17 cellular contexts compared by ENCODE assay signal in genomic region chr19:47949852-47950521, GRCh38. TPM values are rescaled to one million over a fixed set of nuclear protein-coding genes. Genes with fewer than 3 reads are reported as not detected.
A peak's percentile ranks its signal among the peaks of the same experiment; 100 is the strongest.
DNase-seq lines count a peak whose midpoint lies in the region; ATAC-seq, FAIRE-seq and TF ChIP-seq lines count a peak whose summit lies in the region.
"Not testable (repeated sequence)": the region's sequence is repeated elsewhere in the genome, so short reads cannot be mapped to it uniquely, and the experiment has no call there.
"Had no signal": no experiment of that assay in that cellular context is flagged by ENCODE, and none has a peak within 500 bp of the region (broad histone marks: within the 10 kb centered on the region; RNA-seq: fewer than 3 reads in every experiment).

No MANE protein-coding gene starts in this region.

- not testable (repeated sequence) for FAIRE-seq in A549 (lab: Jason Lieb, UNC)

- H3F3A ChIP-seq in PC-9 (ENCODE audit: insufficient read depth, low read depth): not testable (repeated sequence)

- not testable (repeated sequence) for H3K9me3 Mint-ChIP-seq in activated CD8-positive, alpha-beta memory T cell treated with anti-CD3 and anti-CD28 coated beads, Interleukin-2, amount 10 ng/mL, durations not matched to agents 7 days and 5 days (ENCODE audit: low read depth); glutamatergic neuron (ENCODE audit: unreplicated experiment); natural killer cell treated with Interleukin-12 subunit alpha and Interleukin-12 subunit beta and Interleukin-15 and Interleukin-18, amount 100 ng/mL, for 72 hours

- 47% methylated on average over 24 of the region's 24 CpGs for WGBS in A549 (ENCODE audit: missing lambda C conversion rate)
- WGBS in body of pancreas, 2 donors: 67 to 78% methylated on average over 21 to 23 of the region's 24 CpGs

- not testable (repeated sequence) for H3K27ac ChIP-seq in A549, PC-9, body of pancreas

- not testable (repeated sequence) for H3K36me3 Mint-ChIP-seq in activated CD8-positive, alpha-beta memory T cell treated with anti-CD3 and anti-CD28 coated beads, Interleukin-2, amount 10 ng/mL, durations not matched to agents 7 days and 5 days; glutamatergic neuron (ENCODE audit: unreplicated experiment); natural killer cell treated with Interleukin-12 subunit alpha and Interleukin-12 subunit beta and Interleukin-15 and Interleukin-18, amount 100 ng/mL, for 72 hours

- peak; percentile 37 for TF ChIP-seq CTCF in A549 (IDR thresholded peaks at IDR 0.05)
- TF ChIP-seq CTCF in GM12873 (IDR thresholded peaks at IDR 0.05; ENCODE audit: insufficient read depth, low read depth, low read length, missing control alignments): peak; percentile 45
- TF ChIP-seq CTCF in PC-9 (conservative IDR thresholded peaks at IDR 0.05): peak; percentile 78
- TF ChIP-seq CTCF in body of pancreas (IDR thresholded peaks at IDR 0.05): not testable (repeated sequence)
- TF ChIP-seq CTCF in glutamatergic neuron (IDR thresholded peaks at IDR 0.05; ENCODE audit: partially characterized antibody, unreplicated experiment): peak; percentile 66

- H3K27ac Mint-ChIP-seq in activated CD8-positive, alpha-beta memory T cell treated with anti-CD3 and anti-CD28 coated beads, Interleukin-2, amount 10 ng/mL, durations not matched to agents 7 days and 5 days; glutamatergic neuron (ENCODE audit: unreplicated experiment); natural killer cell treated with Interleukin-12 subunit alpha and Interleukin-12 subunit beta and Interleukin-15 and Interleukin-18, amount 100 ng/mL, for 72 hours: not testable (repeated sequence)

- BruUV-seq in PC-9 (replicated peaks; lab: Mats Ljungman, UMichigan): not testable (repeated sequence)

- CTCF ChIA-PET in A549 (lab: Yijun Ruan, JAX); PC-9 (lab: Charles Lee); activated CD8-positive, alpha-beta memory T cell treated with anti-CD3 and anti-CD28 coated beads, Interleukin-2, amount 10 ng/mL, durations not matched to agents 7 days and 5 days (lab: Charles Lee): not testable (repeated sequence)

- TF ChIP-seq EP300 in A549 (IDR thresholded peaks at IDR 0.05): not testable (repeated sequence)

- H3K79me2 ChIP-seq in PC-9 (ENCODE audit: low read depth): not testable (repeated sequence)

- not testable (repeated sequence) for H3K4me1 Mint-ChIP-seq in activated CD8-positive, alpha-beta memory T cell treated with anti-CD3 and anti-CD28 coated beads, Interleukin-2, amount 10 ng/mL, durations not matched to agents 7 days and 5 days; glutamatergic neuron (ENCODE audit: low read depth, unreplicated experiment); natural killer cell treated with Interleukin-12 subunit alpha and Interleukin-12 subunit beta and Interleukin-15 and Interleukin-18, amount 100 ng/mL, for 72 hours (ENCODE audit: low read depth in 2 of 2)

- not testable (repeated sequence) for H3K4me2 ChIP-seq in A549, PC-9

- H3K9me3 ChIP-seq in A549; PC-9 (ENCODE audit: insufficient read depth, low read depth); body of pancreas: not testable (repeated sequence)

- TF ChIP-seq POLR2A in A549 (IDR thresholded peaks at IDR 0.05; ENCODE audit: low read length); body of pancreas (IDR thresholded peaks at IDR 0.05): not testable (repeated sequence)

- not testable (repeated sequence) for H2AFZ ChIP-seq in PC-9

- ATAC-seq in A549; activated CD8-positive, alpha-beta memory T cell treated with anti-CD3 and anti-CD28 coated beads, Interleukin-2, amount 10 ng/mL, durations not matched to agents 7 days and 5 days; body of pancreas; natural killer cell treated with Interleukin-12 subunit alpha and Interleukin-12 subunit beta and Interleukin-15 and Interleukin-18, amount 100 ng/mL, for 72 hours: not testable (repeated sequence)

- H3K36me3 ChIP-seq in PC-9 (ENCODE audit: low read depth); body of pancreas (replicated peaks in 1 of 2; ENCODE audit: insufficient read depth in 1 of 2, low read depth in 2 of 2): not testable (repeated sequence)

- not testable (repeated sequence) for H3K4me3 ChIP-seq in A549, PC-9, body of pancreas

- not testable (repeated sequence) for H3K9me2 ChIP-seq in PC-9 (ENCODE audit: insufficient read depth)

- H3K4me1 ChIP-seq in A549; PC-9 (replicated peaks; ENCODE audit: insufficient read depth); body of pancreas: not testable (repeated sequence)

- intact Hi-C loops in PC-9 (cut with micrococcal nuclease; ENCODE audit: unreplicated experiment); body of pancreas (cut with DNase I): not testable (repeated sequence)

- POLR2A ChIA-PET in A549 (lab: Yijun Ruan, JAX); PC-9 (lab: Charles Lee; ENCODE audit: unreplicated experiment): not testable (repeated sequence)

- not testable (repeated sequence) for H3K27me3 ChIP-seq in PC-9 (ENCODE audit: insufficient read depth, low read depth); body of pancreas

- H3K27me3 Mint-ChIP-seq in activated CD8-positive, alpha-beta memory T cell treated with anti-CD3 and anti-CD28 coated beads, Interleukin-2, amount 10 ng/mL, durations not matched to agents 7 days and 5 days; glutamatergic neuron (ENCODE audit: unreplicated experiment); natural killer cell treated with Interleukin-12 subunit alpha and Interleukin-12 subunit beta and Interleukin-15 and Interleukin-18, amount 100 ng/mL, for 72 hours: not testable (repeated sequence)

- not testable (repeated sequence) for H3K4me3 Mint-ChIP-seq in activated CD8-positive, alpha-beta memory T cell treated with anti-CD3 and anti-CD28 coated beads, Interleukin-2, amount 10 ng/mL, durations not matched to agents 7 days and 5 days; glutamatergic neuron (ENCODE audit: unreplicated experiment); natural killer cell treated with Interleukin-12 subunit alpha and Interleukin-12 subunit beta and Interleukin-15 and Interleukin-18, amount 100 ng/mL, for 72 hours

- not testable (repeated sequence) for H4K20me1 ChIP-seq in PC-9 (ENCODE audit: insufficient read depth)

- not testable (repeated sequence) for DNase-seq in A549 (ENCODE audit: low read depth in 1 of 2, low spot score in 1 of 2); glutamatergic neuron
- DNase-seq in PC-9: peak in 1 of 2 experiments; percentile 10
- DNase-seq in activated CD8-positive, alpha-beta memory T cell treated with anti-CD3 and anti-CD28 coated beads, Interleukin-2, amount 10 ng/mL, durations not matched to agents 7 days and 5 days: peak; percentile 50
- DNase-seq in body of pancreas: peak in 3 of 4 donors; percentile 7 to 30 (median 16)
- DNase-seq in natural killer cell treated with Interleukin-12 subunit alpha and Interleukin-12 subunit beta and Interleukin-15 and Interleukin-18, amount 100 ng/mL, for 72 hours (ENCODE audit: low spot score): peak; percentile 65
- peak; percentile 10 for DNase-seq in stimulated activated CD4-positive, alpha-beta T cell treated with anti-CD3 and anti-CD28 coated beads, Interleukin-15, amount 100 ng/mL, for 24 hours

- not testable (repeated sequence) for TF ChIP-seq RAD21 in A549 (conservative IDR thresholded peaks at IDR 0.05 in 1 of 2, IDR thresholded peaks at IDR 0.05 in 1 of 2)

RNA-seq across cellular contexts. Expression of gene BSPH1, which starts 42.0 kb away (rescaled TPM):
- not detected in 2 replicates for polyA plus RNA-seq in A549 (2011; rRNA removed)
- not detected in 2 replicates for polyA plus RNA-seq in A549 (2012; cell fraction: cytosol; rRNA removed)
- polyA plus RNA-seq in A549 (2012; cell fraction: nucleus; rRNA removed): not detected in 2 replicates
- not detected in 3 replicates for polyA plus RNA-seq in A549 (2017; fragmentation: RNase III; extraction: RNeasy Plus Mini Kit Qiagen cat#74134 plus additional on column Dnase treatment)
- not detected in 2 replicates for polyA minus RNA-seq in A549 (2011; rRNA and poly(A)+ RNA removed)
- not detected in 2 replicates for total RNA-seq in PC-9 (2021)
- not detected for total RNA-seq in activated CD8-positive, alpha-beta memory T cell treated with anti-CD3 and anti-CD28 coated beads, Interleukin-2, amount 10 ng/mL, durations not matched to agents 7 days and 5 days
- not detected for total RNA-seq in body of pancreas
- total RNA-seq in glutamatergic neuron (ENCODE audit: unreplicated experiment): not detected
- not detected for total RNA-seq in natural killer cell treated with Interleukin-12 subunit alpha and Interleukin-12 subunit beta and Interleukin-15 and Interleukin-18, amount 100 ng/mL, for 72 hours
- total RNA-seq: A172; breast epithelium; CD8-positive, alpha-beta T cell; Daoy; fibroblast of lung; H7; IMR-90; Right ventricle myocardium superior; T-cell had no signal
- polyA plus RNA-seq: fibroblast of lung, IMR-90 had no signal

RNA-seq across cellular contexts. Expression of gene ELSPBP1, which starts 44.4 kb away (rescaled TPM):
- polyA plus RNA-seq in A549 (2011; rRNA removed) (not detected in 2 replicates), A549 (2017; fragmentation: RNase III; extraction: RNeasy Plus Mini Kit Qiagen cat#74134 plus additional on column Dnase treatment) (not detected in 3 replicates)
- not detected in 2 replicates for polyA plus RNA-seq in A549 (2012; cell fraction: cytosol; rRNA removed)
- not detected in 2 replicates for polyA plus RNA-seq in A549 (2012; cell fraction: nucleus; rRNA removed)
- not detected in 2 replicates for polyA minus RNA-seq in A549 (2011; rRNA and poly(A)+ RNA removed)
- total RNA-seq in PC-9 (2021) (not detected in 2 replicates), body of pancreas (not detected), glutamatergic neuron (ENCODE audit: unreplicated experiment) (not detected)
- total RNA-seq in activated CD8-positive, alpha-beta memory T cell treated with anti-CD3 and anti-CD28 coated beads, Interleukin-2, amount 10 ng/mL, durations not matched to agents 7 days and 5 days: not detected
- total RNA-seq in natural killer cell treated with Interleukin-12 subunit alpha and Interleukin-12 subunit beta and Interleukin-15 and Interleukin-18, amount 100 ng/mL, for 72 hours: not detected
- total RNA-seq: A172; breast epithelium; CD8-positive, alpha-beta T cell; Daoy; fibroblast of lung; H7; IMR-90; Right ventricle myocardium superior; T-cell had no signal
- polyA plus RNA-seq: fibroblast of lung, IMR-90 had no signal
